18 cellular contexts compared by ENCODE assay signal in genomic region chr6:159874475-159874874, GRCh38. TPM values are rescaled to one million over a fixed set of nuclear protein-coding genes. Genes with fewer than 3 reads are reported as not detected.
DNase-seq lines count a peak whose midpoint lies in the region; ATAC-seq and TF ChIP-seq lines count a peak whose summit lies in the region.
"Had no signal": no experiment of that assay in that cellular context is flagged by ENCODE, and none has a peak within 500 bp of the region (broad histone marks: within the 10 kb centered on the region; RNA-seq: fewer than 3 reads in every experiment).

No MANE protein-coding gene starts in this region.

- H3K4me3 ChIP-seq in BLaER1 treated with 17β-estradiol and CSF1 and Interleukin-3, amounts not matched to agents 10 nM and 100 nM: no peak overlapping the region
- H3K4me3 ChIP-seq in foreskin fibroblast (ENCODE audit: low read depth in 1 of 2, low read length in 2 of 2) (no peak overlapping the region), osteoblast (ENCODE audit: insufficient read depth, low read length) (no peak overlapping the region)
- H3K4me3 ChIP-seq: upper lobe of left lung had no signal

- no peaks in the 10 kb centered on the region for H4K20me1 ChIP-seq in BLaER1 treated with 17β-estradiol and CSF1 and Interleukin-3, amounts not matched to agents 10 nM and 100 nM
- H4K20me1 ChIP-seq in osteoblast (ENCODE audit: insufficient read depth, low read length): no peaks in the 10 kb centered on the region

- H3K9ac ChIP-seq in BLaER1 treated with 17β-estradiol and CSF1 and Interleukin-3, amounts not matched to agents 10 nM and 100 nM: no peak overlapping the region

- no peaks in the 10 kb centered on the region for H3K79me2 ChIP-seq in osteoblast (ENCODE audit: insufficient read depth, low read length)

- peaks cover 0 to 25% (median 19%) of the 10 kb centered on the region in 10 experiments; a peak in 16 of 20 replicates for H3K4me1 ChIP-seq in BLaER1 treated with 17β-estradiol and CSF1 and Interleukin-3, amounts not matched to agents 10 nM and 100 nM
- H3K4me1 ChIP-seq in osteoblast (ENCODE audit: insufficient read depth, low read length): no peaks in the 10 kb centered on the region
- H3K4me1 ChIP-seq: upper lobe of left lung had no signal

- no peak for ATAC-seq in omental fat pad (ENCODE audit: low FRiP score)
- ATAC-seq in HG03095 (IDR thresholded peaks at IDR 0.05; ENCODE audit: unreplicated experiment): no peak
- ATAC-seq: esophagus mucosa had no signal

- H3K27me3 ChIP-seq in BLaER1 treated with 17β-estradiol and CSF1 and Interleukin-3, amounts not matched to agents 10 nM and 100 nM: no peaks in the 10 kb centered on the region
- no peaks in the 10 kb centered on the region for H3K27me3 ChIP-seq in osteoblast (ENCODE audit: insufficient read depth, low read length)
- H3K27me3 ChIP-seq: upper lobe of left lung had no signal

- no peaks in the 10 kb centered on the region for H3K36me3 ChIP-seq in BLaER1 treated with 17β-estradiol and CSF1 and Interleukin-3, amounts not matched to agents 10 nM and 100 nM
- no peaks in the 10 kb centered on the region for H3K36me3 ChIP-seq in osteoblast (ENCODE audit: insufficient read depth, low read length)
- H3K36me3 ChIP-seq: upper lobe of left lung had no signal

- no peak for TF ChIP-seq CTCF in foreskin fibroblast (IDR thresholded peaks at IDR 0.05; ENCODE audit: low read depth, low read length)
- TF ChIP-seq CTCF in osteoblast (IDR thresholded peaks at IDR 0.05; ENCODE audit: extremely low read depth, low read depth, low read length): no peak
- no peak for TF ChIP-seq CTCF in omental fat pad (IDR thresholded peaks at IDR 0.05)

- DNase-seq in RPMI7951 (ENCODE audit: low read depth) (peak; percentile 22), foreskin fibroblast (peak; percentile 37 to 72), osteoblast (ENCODE audit: insufficient read length, low spot score, missing footprints) (no peak), omental fat pad (ENCODE audit: low spot score) (no peak), GDM1 (lab: John Stamatoyannopoulos, UW) (no peak), HCEC 1CT (no peak)
- DNase-seq: activated B cell treated with CpG ODN at 0.5 μM for 24 hours; activated naive CD4-positive, alpha-beta T cell treated with anti-CD3 and anti-CD28 coated beads, Interleukin-2, amount 10 ng/mL, durations not matched to agents 7 days and 5 days; DND-41; kidney glomerular epithelial cell; NCI-H1048; NCI-H226; upper lobe of left lung had no signal

- peak overlapping the region in 6 of 11 experiments; percentile 40 to 73 (median 60); a peak in 7 of 22 replicates for H3K4me2 ChIP-seq in BLaER1 treated with 17β-estradiol and CSF1 and Interleukin-3, amounts not matched to agents 10 nM and 100 nM
- H3K4me2 ChIP-seq in osteoblast (ENCODE audit: insufficient read depth, low read length): no peak overlapping the region

- no peak overlapping the region for H3K27ac ChIP-seq in BLaER1 treated with 17β-estradiol and CSF1 and Interleukin-3, amounts not matched to agents 10 nM and 100 nM
- no peak overlapping the region for H3K27ac ChIP-seq in osteoblast (ENCODE audit: low read depth, low read length)
- H3K27ac ChIP-seq: upper lobe of left lung had no signal

- peak overlapping the region; percentile 6 for H2AFZ ChIP-seq in osteoblast (ENCODE audit: low read length)

- H3K9me3 ChIP-seq in BLaER1 treated with 17β-estradiol and CSF1 and Interleukin-3, amounts not matched to agents 10 nM and 100 nM (replicated peaks in 1 of 11): no peaks in the 10 kb centered on the region; a peak in 1 of 22 replicates
- H3K9me3 ChIP-seq in osteoblast (ENCODE audit: low read depth, low read length): no peaks in the 10 kb centered on the region
- H3K9me3 ChIP-seq: upper lobe of left lung had no signal

RNA-seq across cellular contexts. Expression of gene MAS1, which starts 16.3 kb away (rescaled TPM):
- total RNA-seq in RPMI7951 (2014; rRNA removed; shearing (Covaris generic)): not detected in 2 replicates
- total RNA-seq in osteoblast (under 0.01 TPM in 1 of 2 replicates, not detected in the other), omental fat pad (under 1 TPM in 1 of 4 donors, not detected in 3; under 0.01 TPM)
- total RNA-seq: activated B cell treated with CpG ODN at 0.5 μM for 24 hours, B cell, esophagus mucosa, neural crest cell had no signal

Comparison
In these comparisons a context has a peak if more than half of its experiments do, and no peak if none do; other contexts are left out.
1. DNase-seq: peak in RPMI7951 (single experiment) and foreskin fibroblast (2 of 2); none in osteoblast (single experiment), omental fat pad (single experiment), GDM1 (single experiment) and HCEC 1CT (single experiment).